In the genomic region with DNA sequence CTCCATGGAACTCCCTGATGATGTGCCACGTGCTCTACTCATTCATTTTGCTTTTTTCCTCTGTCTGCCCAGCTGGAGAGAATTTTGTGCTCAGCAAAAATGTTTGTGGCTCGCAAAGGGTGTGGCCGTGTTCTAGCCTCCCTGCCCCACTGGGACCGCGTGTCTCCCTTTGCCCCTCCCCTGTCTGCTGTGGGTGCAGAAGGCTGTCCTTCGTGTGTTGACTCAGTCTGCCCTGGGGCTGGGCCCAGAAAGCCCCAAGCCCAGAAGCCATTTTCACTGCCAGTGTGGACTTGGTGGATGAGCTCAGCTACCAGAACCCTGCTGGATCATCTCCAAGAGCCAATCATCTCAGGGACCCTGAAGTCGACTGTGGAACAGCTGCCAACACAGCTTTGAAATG, we compare ENCODE assay signal across 8 cellular contexts.
DNase-seq lines count a peak whose midpoint lies in the region; ATAC-seq and TF ChIP-seq lines count a peak whose summit lies in the region.
"Not testable (repeated sequence)": the region's sequence is repeated elsewhere in the genome, so short reads cannot be mapped to it uniquely, and the experiment has no call there.

No MANE protein-coding gene starts in this region.

- H3K36me3 Mint-ChIP-seq in HFFc6 (ENCODE audit: low read depth); immature natural killer cell; natural killer cell: not testable (repeated sequence)

- POLR2A ChIA-PET in PC-3 (lab: Charles Lee; ENCODE audit: unreplicated experiment): not testable (repeated sequence)

- H3K27ac ChIP-seq in PC-3 (ENCODE audit: low read length); adrenal gland; thoracic aorta: not testable (repeated sequence)

- TF ChIP-seq CTCF in HFFc6 (IDR thresholded peaks at IDR 0.05); PC-3 (conservative IDR thresholded peaks at IDR 0.05; ENCODE audit: low read depth, low read length); adrenal gland (IDR thresholded peaks at IDR 0.05); natural killer cell (IDR thresholded peaks at IDR 0.05); thoracic aorta (IDR thresholded peaks at IDR 0.05): not testable (repeated sequence)

- not testable (repeated sequence) for H3K4me1 Mint-ChIP-seq in HFFc6 (ENCODE audit: low read depth); immature natural killer cell; natural killer cell

- H3K4me1 ChIP-seq in PC-3 (ENCODE audit: insufficient read depth, low read length); adrenal gland (replicated peaks in 1 of 2); thoracic aorta (ENCODE audit: control insufficient read depth in 1 of 2, low read depth in 2 of 2): not testable (repeated sequence)

- not testable (repeated sequence) for H3K36me3 ChIP-seq in PC-3 (ENCODE audit: low read depth, low read length); adrenal gland (replicated peaks in 1 of 2); thoracic aorta

- not testable (repeated sequence) for H3K9ac ChIP-seq in PC-3 (ENCODE audit: low read length)

- intact Hi-C loops in PC-3 (cut with micrococcal nuclease); adrenal gland (cut with DNase I); Right ventricle myocardium superior (cut with DNase I); natural killer cell (cut with micrococcal nuclease); posterior vena cava (cut with DNase I): not testable (repeated sequence)

- not testable (repeated sequence) for H3K27me3 ChIP-seq in PC-3 (ENCODE audit: low read length); adrenal gland; thoracic aorta (replicated peaks; ENCODE audit: insufficient read depth)

- H3K4me3 ChIP-seq in PC-3 (ENCODE audit: low read length); adrenal gland; thoracic aorta: not testable (repeated sequence)

- not testable (repeated sequence) for H4K20me1 ChIP-seq in PC-3 (ENCODE audit: low read length)

- not testable (repeated sequence) for H3K27ac Mint-ChIP-seq in HFFc6
- H3K27ac Mint-ChIP-seq in immature natural killer cell: peak overlapping the region in 1 of 6 donors; percentile 39
- peak overlapping the region in 1 of 2 donors; percentile 32 for H3K27ac Mint-ChIP-seq in natural killer cell

- not testable (repeated sequence) for H3K9me3 ChIP-seq in PC-3 (ENCODE audit: low read length); adrenal gland (replicated peaks in 1 of 3); thoracic aorta

- not testable (repeated sequence) for H3K4me2 ChIP-seq in PC-3 (ENCODE audit: low read length)

- not testable (repeated sequence) for TF ChIP-seq POLR2A in adrenal gland (IDR thresholded peaks at IDR 0.05)

- H3K79me2 ChIP-seq in PC-3 (ENCODE audit: low read length): not testable (repeated sequence)

- not testable (repeated sequence) for H3K4me3 Mint-ChIP-seq in HFFc6
- H3K4me3 Mint-ChIP-seq in immature natural killer cell (peak overlapping the region in 1 of 5 donors; percentile 33), natural killer cell (peak overlapping the region; percentile 57)

- H2AFZ ChIP-seq in PC-3 (ENCODE audit: low read length): not testable (repeated sequence)

- DNase-seq in HFFc6 (peak; percentile 11), adrenal gland (peak; percentile 29 to 57 (median 53)), Right ventricle myocardium superior (peak; percentile 35), immature natural killer cell (peak; percentile 24 to 33 (median 30)), natural killer cell (peak; percentile 38), posterior vena cava (ENCODE audit: low spot score) (peak; percentile 53)
- DNase-seq in PC-3; thoracic aorta (ENCODE audit: low spot score): not testable (repeated sequence)

- not testable (repeated sequence) for BruUV-seq in PC-3 (replicated peaks; lab: Mats Ljungman, UMichigan)

- CTCF ChIA-PET in PC-3 (lab: Charles Lee): not testable (repeated sequence)

- ATAC-seq in PC-3: peak; percentile 27; the same call in 1 of the 2 replicates
- peak; percentile 33 for ATAC-seq in Right ventricle myocardium superior (ENCODE audit: poor library complexity)
- peak; percentile 50 to 86 (median 77) for ATAC-seq in natural killer cell
- ATAC-seq in thoracic aorta (ENCODE audit: insufficient number of reproducible peaks, low FRiP score, low read depth): peak; percentile 32

- H3F3A ChIP-seq in PC-3 (ENCODE audit: low read length, unreplicated experiment): not testable (repeated sequence)

- H3K9me3 Mint-ChIP-seq in HFFc6, immature natural killer cell, natural killer cell: not testable (repeated sequence)

- H3K27me3 Mint-ChIP-seq in HFFc6 (ENCODE audit: insufficient read depth); immature natural killer cell (ENCODE audit: low read depth in 3 of 3); natural killer cell (ENCODE audit: low read depth in 2 of 2): not testable (repeated sequence)

- 18 to 20% methylated on average over 1 to 2 of the region's 7 CpGs; no CpG with 5 or more reads in 2 of the 4 donors for WGBS in adrenal gland, 4 donors

- not testable (repeated sequence) for H3K9me2 ChIP-seq in PC-3 (replicated peaks; ENCODE audit: low read length)

Comparison
In these comparisons a context has a peak if more than half of its experiments do, and no peak if none do; other contexts are left out.
1. ATAC-seq: peak in every context shown above with its lines; median percentile 77 in natural killer cell; 33 in Right ventricle myocardium superior; 32 in thoracic aorta; 27 in PC-3.